In the genomic region with DNA sequence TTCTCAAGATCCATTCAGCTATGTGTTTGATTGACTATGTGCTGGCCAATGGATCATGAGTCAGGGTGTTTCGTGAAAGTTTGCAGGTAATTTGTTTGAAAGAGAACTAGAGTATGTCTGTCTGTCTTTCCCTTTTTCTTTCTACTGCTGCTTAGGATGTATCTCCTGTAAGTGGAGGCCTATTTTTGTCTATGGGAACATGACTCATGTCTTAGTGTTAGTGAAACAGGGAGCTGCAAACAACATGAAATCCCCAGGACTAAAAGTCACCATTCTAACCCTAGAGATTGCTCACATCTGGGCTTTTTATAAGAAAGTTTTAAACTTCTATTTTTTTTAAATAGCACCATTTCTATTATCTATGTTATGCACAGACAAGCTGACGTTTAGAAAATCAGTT, we compare ENCODE assay signal across 18 cellular contexts.
DNase-seq lines count a peak whose midpoint lies in the region; ATAC-seq and TF ChIP-seq lines count a peak whose summit lies in the region.
"Had no signal": no experiment of that assay in that cellular context is flagged by ENCODE, and none has a peak within 500 bp of the region (broad histone marks: within the 10 kb centered on the region; RNA-seq: fewer than 3 reads in every experiment).

No MANE protein-coding gene starts in this region.

- TF ChIP-seq POLR2A in Peyer's patch (IDR thresholded peaks at IDR 0.05): no peak

- no peaks in the 10 kb centered on the region for H3K9me3 ChIP-seq in AG04450 (ENCODE audit: control insufficient read depth, insufficient read depth, low read length)
- no peaks in the 10 kb centered on the region for H3K9me3 ChIP-seq in Peyer's patch
- H3K9me3 ChIP-seq: ovary, SJCRH30 had no signal

- no peaks in the 10 kb centered on the region for H3K36me3 ChIP-seq in Peyer's patch
- H3K36me3 ChIP-seq: ovary, SJCRH30 had no signal

- DNase-seq in AG04450 (ENCODE audit: low read depth, low spot score) (peak; percentile 26), astrocyte of the spinal cord (ENCODE audit: low read depth, low spot score) (peak; percentile 41), foreskin keratinocyte (peak; percentile 17 to 52), cerebellum (ENCODE audit: low spot score) (no peak), NCI-H82 treated with DMSO at 0.1 percent for 48 hours (lab: John Stamatoyannopoulos, UW; ENCODE audit: unreplicated experiment) (no peak), DMS153 treated with DMSO at 0.1 percent for 48 hours (lab: John Stamatoyannopoulos, UW; ENCODE audit: unreplicated experiment) (no peak), Peyer's patch (no peak)
- DNase-seq: activated CD4-positive, alpha-beta T cell treated with anti-CD3 and anti-CD28 coated beads, Interleukin-2, amount 10 ng/mL, durations not matched to agents 7 days and 5 days; activated naive CD4-positive, alpha-beta T cell treated with anti-CD3 and anti-CD28 coated beads for 36 hours; activated T-cell treated with anti-CD3 and anti-CD28 coated beads for 4 hours; Calu3; central memory CD4-positive, alpha-beta T cell; KBM-7; NCI-H1105 treated with DMSO at 0.1 percent for 48 hours; ovary; SJCRH30; stimulated activated naive CD4-positive, alpha-beta T cell treated with Interleukin-2 at 50 U/mL for 16 hours had no signal

- in situ Hi-C loops in astrocyte of the spinal cord (cut with HindIII; ENCODE audit: low sequenced_read_pairs): no loop called here

- no peak overlapping the region for H3K27ac ChIP-seq in AG04450 (ENCODE audit: low read depth, low read length)
- no peak overlapping the region for H3K27ac ChIP-seq in foreskin keratinocyte
- H3K27ac ChIP-seq in Peyer's patch: no peak overlapping the region
- H3K27ac ChIP-seq: ovary, SJCRH30 had no signal

- TF ChIP-seq CTCF in AG04450 (IDR thresholded peaks at IDR 0.05; ENCODE audit: low read depth, low read length) (no peak), astrocyte of the spinal cord (IDR thresholded peaks at IDR 0.05; ENCODE audit: low read depth, low read length) (no peak), foreskin keratinocyte (conservative IDR thresholded peaks at IDR 0.05) (no peak), Peyer's patch (IDR thresholded peaks at IDR 0.05) (no peak)

- H3K4me3 ChIP-seq in AG04450 (ENCODE audit: low read depth, low read length) (no peak overlapping the region), astrocyte of the spinal cord (ENCODE audit: low read depth, low read length) (no peak overlapping the region), Peyer's patch (no peak overlapping the region)
- H3K4me3 ChIP-seq: ovary, SJCRH30 had no signal

- CTCF ChIA-PET in AG04450 (lab: Charles Lee): no interaction called here

- no peaks in the 10 kb centered on the region for H3K4me1 ChIP-seq in foreskin keratinocyte
- no peaks in the 10 kb centered on the region for H3K4me1 ChIP-seq in Peyer's patch
- H3K4me1 ChIP-seq: SJCRH30 had no signal

- POLR2A ChIA-PET in AG04450 (lab: Yijun Ruan, JAX): no interaction called here

- H3K27me3 ChIP-seq in AG04450 (ENCODE audit: control insufficient read depth, insufficient read depth, low read length): no peaks in the 10 kb centered on the region
- H3K27me3 ChIP-seq in foreskin keratinocyte: no peaks in the 10 kb centered on the region
- H3K27me3 ChIP-seq in Peyer's patch: no peaks in the 10 kb centered on the region
- H3K27me3 ChIP-seq: ovary, SJCRH30 had no signal

- ATAC-seq in HG02610 (IDR thresholded peaks at IDR 0.05; ENCODE audit: unreplicated experiment) (peak; percentile 55), foreskin keratinocyte (peak; percentile 35)

Comparison
In these comparisons a context has a peak if more than half of its experiments do, and no peak if none do; other contexts are left out.
1. DNase-seq: peak in AG04450 (single experiment), astrocyte of the spinal cord (single experiment) and foreskin keratinocyte (2 of 2); none in cerebellum (single experiment), NCI-H82 treated with DMSO at 0.1 percent for 48 hours (single experiment), DMS153 treated with DMSO at 0.1 percent for 48 hours (single experiment) and Peyer's patch (0 of 3).